In genomic region chr3:170714151-170714550, GRCh38 we compare ENCODE assay signal across 17 cellular contexts.
DNase-seq lines count a peak whose midpoint lies in the region; ATAC-seq and TF ChIP-seq lines count a peak whose summit lies in the region.
"Had no signal": no experiment of that assay in that cellular context is flagged by ENCODE, and none has a peak within 500 bp of the region (broad histone marks: within the 10 kb centered on the region; RNA-seq: fewer than 3 reads in every experiment).

No MANE protein-coding gene starts in this region.

- no CpG with 5 or more reads among the region's 3 CpGs for WGBS in H9 (ENCODE audit: extremely low coverage, insufficient read length, low lambda C conversion rate)

- no peak overlapping the region for H4K8ac ChIP-seq in H9 (replicated peaks; ENCODE audit: insufficient read length, low read depth, low read length)

- H3K27me3 Mint-ChIP-seq in H9 (ENCODE audit: low read depth): no peaks in the 10 kb centered on the region; the same call in 1 of the 2 replicates

- H2AK5ac ChIP-seq in H9 (ENCODE audit: insufficient read length, low read length): no peak overlapping the region

- no peak overlapping the region for H2BK120ac ChIP-seq in H9 (ENCODE audit: low read depth, low read length, poor library complexity, severe bottlenecking)

- no peak overlapping the region for H3K4ac ChIP-seq in H9 (ENCODE audit: low read depth, low read length)

- H3K14ac ChIP-seq in H9 (ENCODE audit: insufficient read depth, low read length): no peak overlapping the region

- DNase-seq in EL: peak; percentile 85
- DNase-seq in RWPE2 (ENCODE audit: low spot score): no peak
- peak; percentile 67 for DNase-seq in dedifferentiated amniotic fluid mesenchymal stem cell (ENCODE audit: extremely low spot score)
- peak; percentile 74 for DNase-seq in myocyte (ENCODE audit: low read depth)
- no peak for DNase-seq in H9
- DNase-seq in activated T-cell treated with anti-CD3 and anti-CD28 coated beads for 4 hours: no peak
- DNase-seq in Right ventricle myocardium superior: no peak
- DNase-seq: activated CD4-positive, alpha-beta memory T cell treated with anti-CD3 and anti-CD28 coated beads for 36 hours; KG1; left lung; NCI-H1436; NCI-H345; posterior cingulate gyrus; stimulated activated naive CD8-positive, alpha-beta T cell treated with anti-CD3 and anti-CD28 coated beads, Interleukin-15, amount 100 ng/mL, for 72 hours; uterus had no signal

- no peaks in the 10 kb centered on the region for H3K9me3 ChIP-seq in RWPE2 (ENCODE audit: severe bottlenecking)
- H3K9me3 ChIP-seq in H9 (ENCODE audit: control insufficient read depth, low read depth, low read length): no peaks in the 10 kb centered on the region

- H2BK5ac ChIP-seq in H9 (ENCODE audit: insufficient read length, low read length): no peak overlapping the region

- H4K5ac ChIP-seq in H9 (ENCODE audit: insufficient read length, low read depth, low read length): no peak overlapping the region

- no peak overlapping the region for H2BK20ac ChIP-seq in H9 (ENCODE audit: low read depth, low read length, poor library complexity, severe bottlenecking)

- H3K4me1 ChIP-seq in RWPE2 (ENCODE audit: insufficient read depth, poor library complexity, severe bottlenecking): peaks cover 33% of the 10 kb centered on the region
- no peaks in the 10 kb centered on the region for H3K4me1 ChIP-seq in H9 (ENCODE audit: insufficient read depth, low read length)
- H3K4me1 ChIP-seq: uterus had no signal

- H2AFZ ChIP-seq in H9 (ENCODE audit: low read length): no peak overlapping the region

- H3K23me2 ChIP-seq in H9 (ENCODE audit: insufficient read length, low read depth, low read length, poor library complexity, severe bottlenecking): no peaks in the 10 kb centered on the region

- no peaks in the 10 kb centered on the region for H3K27me3 ChIP-seq in RWPE2 (ENCODE audit: insufficient read depth, poor library complexity, severe bottlenecking)
- no peaks in the 10 kb centered on the region for H3K27me3 ChIP-seq in H9 (ENCODE audit: insufficient read depth, low read length)
- H3K27me3 ChIP-seq: left lung, uterus had no signal

- no peak overlapping the region for H3K18ac ChIP-seq in H9 (ENCODE audit: insufficient read length, low read depth, low read length)

- no peaks in the 10 kb centered on the region for H3K4me1 Mint-ChIP-seq in H9
- H3K4me1 Mint-ChIP-seq: stimulated activated naive CD8-positive, alpha-beta T cell treated with anti-CD3 and anti-CD28 coated beads, Interleukin-15, amount 100 ng/mL, for 72 hours had no signal

- H2BK12ac ChIP-seq in H9 (ENCODE audit: insufficient read length, low read depth, low read length): no peak overlapping the region

- no peak overlapping the region for H3T11ph ChIP-seq in H9 (ENCODE audit: low read length)

- no peak for TF ChIP-seq CTCF in RWPE2 (IDR thresholded peaks at IDR 0.05; ENCODE audit: poor library complexity, severe bottlenecking)
- no peak for TF ChIP-seq CTCF in H9 (conservative IDR thresholded peaks at IDR 0.05)

- H3K4me3 Mint-ChIP-seq in H9: no peak overlapping the region
- H3K4me3 Mint-ChIP-seq: activated CD4-positive, alpha-beta memory T cell treated with anti-CD3 and anti-CD28 coated beads for 36 hours; dendritic cell treated with granulocyte-macrophage colony-stimulating factor and Interleukin-4, amounts not matched to agents 40 ng/mL and 50 ng/mL, for 4 days; stimulated activated naive CD8-positive, alpha-beta T cell treated with anti-CD3 and anti-CD28 coated beads, Interleukin-15, amount 100 ng/mL, for 72 hours had no signal

- peak overlapping the region; percentile 75 for H3K27ac ChIP-seq in RWPE2 (ENCODE audit: poor library complexity, severe bottlenecking)
- no peak overlapping the region for H3K27ac ChIP-seq in H9 (ENCODE audit: insufficient read length, low read depth, low read length)
- H3K27ac ChIP-seq: left lung, uterus had no signal

- H3K4me3 ChIP-seq in RWPE2 (ENCODE audit: severe bottlenecking): no peak overlapping the region
- H3K4me3 ChIP-seq: left lung, uterus had no signal

- H3K79me2 ChIP-seq in H9 (ENCODE audit: insufficient read depth, low read length): no peaks in the 10 kb centered on the region

- no peak overlapping the region for H3K9ac ChIP-seq in H9 (ENCODE audit: extremely low read depth, insufficient read length, low read length)

- H3K79me1 ChIP-seq in H9 (ENCODE audit: insufficient read depth, low read depth, low read length, poor library complexity, severe bottlenecking): no peaks in the 10 kb centered on the region

- ATAC-seq in RWPE2 (ENCODE audit: low read depth) (peak; percentile 77), HG02852 (IDR thresholded peaks at IDR 0.05; ENCODE audit: unreplicated experiment) (no peak), Right ventricle myocardium superior (ENCODE audit: poor library complexity) (no peak)
- ATAC-seq: left lung; stimulated activated naive CD8-positive, alpha-beta T cell treated with anti-CD3 and anti-CD28 coated beads, Interleukin-15, amount 100 ng/mL, for 72 hours had no signal

- no peaks in the 10 kb centered on the region for H4K20me1 ChIP-seq in H9 (ENCODE audit: control insufficient read depth, insufficient read depth, insufficient read length)

- peaks cover 0 to 7% (median 2%) of the 10 kb centered on the region in 3 experiments; a peak in 3 of 7 replicates for H3K36me3 Mint-ChIP-seq in H9 (ENCODE audit: insufficient read depth in 1 of 3, low read depth in 3 of 3)
- H3K36me3 Mint-ChIP-seq: activated CD4-positive, alpha-beta memory T cell treated with anti-CD3 and anti-CD28 coated beads for 36 hours had no signal

- H3K27ac Mint-ChIP-seq in H9: no peak overlapping the region
- H3K27ac Mint-ChIP-seq: activated CD4-positive, alpha-beta memory T cell treated with anti-CD3 and anti-CD28 coated beads for 36 hours; dendritic cell treated with granulocyte-macrophage colony-stimulating factor and Interleukin-4, amounts not matched to agents 40 ng/mL and 50 ng/mL, for 4 days; stimulated activated naive CD8-positive, alpha-beta T cell treated with anti-CD3 and anti-CD28 coated beads, Interleukin-15, amount 100 ng/mL, for 72 hours had no signal

- no peak overlapping the region for H3K56ac ChIP-seq in H9 (ENCODE audit: insufficient read length, low read depth, low read length)

- H3K23ac ChIP-seq in H9 (ENCODE audit: insufficient read length, low read depth, low read length): no peak overlapping the region

- no peaks in the 10 kb centered on the region for H3K36me3 ChIP-seq in RWPE2 (ENCODE audit: low read depth)
- H3K36me3 ChIP-seq: left lung, uterus had no signal

- H3K9me3 Mint-ChIP-seq in H9: peaks cover 12 to 20% of the 10 kb centered on the region in 2 experiments

- no peak overlapping the region for H3K4me2 ChIP-seq in H9 (ENCODE audit: insufficient read depth, insufficient read length, low read length)

- H4K91ac ChIP-seq in H9 (ENCODE audit: insufficient read length, low read depth, low read length): no peak overlapping the region

- H2BK15ac ChIP-seq in H9 (ENCODE audit: low read depth, low read length): no peak overlapping the region

- intact Hi-C loops in Right ventricle myocardium superior (cut with DNase I): no loop called here

Comparison
In these comparisons a context has a peak if more than half of its experiments do, and no peak if none do; other contexts are left out.
1. DNase-seq: peak in EL (single experiment), dedifferentiated amniotic fluid mesenchymal stem cell (single experiment) and myocyte (single experiment); none in RWPE2 (single experiment), H9 (single experiment), activated T-cell treated with anti-CD3 and anti-CD28 coated beads for 4 hours (single experiment) and Right ventricle myocardium superior (single experiment).